Comparison of ENCODE assay signal across 1 cellular context in genomic region chr6:138084904-138085838, GRCh38.
TF ChIP-seq lines count a peak whose summit lies in the region.

No MANE protein-coding gene starts in this region.

TF ChIP-seq in HepG2, 621 proteins besides CTCF, POLR2A, EP300 and RAD21 (continued from another document and continues in another):
- TF ChIP-seq KIAA2018 (CRISPR knock-in tag; IDR thresholded peaks at IDR 0.05; ENCODE audit: borderline replicate concordance) (0 out of 2 replicates have a peak, but pooled peaks have one; percentile 65), SCMH1 (CRISPR knock-in tag; IDR thresholded peaks at IDR 0.05; ENCODE audit: borderline replicate concordance) (no peak), ZNF431 (CRISPR knock-in tag; IDR thresholded peaks at IDR 0.05; ENCODE audit: borderline replicate concordance, low read depth) (0 out of 2 replicates have a peak, but pooled peaks have one; percentile 63), ZNF776 (CRISPR knock-in tag; IDR thresholded peaks at IDR 0.05) (no peak), SAP130 (CRISPR knock-in tag; IDR thresholded peaks at IDR 0.05; ENCODE audit: low read depth) (peak; percentile 94), KDM2A (CRISPR knock-in tag; IDR thresholded peaks at IDR 0.05; ENCODE audit: borderline replicate concordance, low read depth) (no peak), POLR2G (IDR thresholded peaks at IDR 0.05; ENCODE audit: low read depth, low read length) (no peak), NFYB (CRISPR knock-in tag; IDR thresholded peaks at IDR 0.05) (no peak), ZBTB10 (CRISPR knock-in tag; IDR thresholded peaks at IDR 0.05; ENCODE audit: borderline replicate concordance) (no peak), BATF2 (CRISPR knock-in tag; IDR thresholded peaks at IDR 0.05) (no peak), RFX3 (CRISPR knock-in tag; IDR thresholded peaks at IDR 0.05) (no peak), SMARCC2 (IDR thresholded peaks at IDR 0.05) (no peak), XBP1 (CRISPR knock-in tag; IDR thresholded peaks at IDR 0.05) (no peak), IRF2 (CRISPR knock-in tag; IDR thresholded peaks at IDR 0.05) (peak; percentile 84), ARID3A (IDR thresholded peaks at IDR 0.05; ENCODE audit: low read depth, low read length) (peak; percentile 97), ZNF281 (CRISPR knock-in tag; IDR thresholded peaks at IDR 0.05; ENCODE audit: borderline replicate concordance) (peak; percentile 31; the same call in 1 of the 2 replicates), ZNF598 (CRISPR knock-in tag; IDR thresholded peaks at IDR 0.05; ENCODE audit: borderline replicate concordance) (peak; percentile 45; the same call in 1 of the 2 replicates), ZNF784 (CRISPR knock-in tag; IDR thresholded peaks at IDR 0.05; ENCODE audit: borderline replicate concordance) (no peak; the same call in 1 of the 2 replicates), HBP1 (CRISPR knock-in tag; IDR thresholded peaks at IDR 0.05; ENCODE audit: low read depth) (peak; percentile 29; the same call in 1 of the 2 replicates), HIC2 (CRISPR knock-in tag; IDR thresholded peaks at IDR 0.05; ENCODE audit: low read depth) (no peak), RERE (CRISPR knock-in tag; IDR thresholded peaks at IDR 0.05; ENCODE audit: low read depth) (no peak)
